Comparison of ENCODE assay signal across 8 cellular contexts in the genomic region with DNA sequence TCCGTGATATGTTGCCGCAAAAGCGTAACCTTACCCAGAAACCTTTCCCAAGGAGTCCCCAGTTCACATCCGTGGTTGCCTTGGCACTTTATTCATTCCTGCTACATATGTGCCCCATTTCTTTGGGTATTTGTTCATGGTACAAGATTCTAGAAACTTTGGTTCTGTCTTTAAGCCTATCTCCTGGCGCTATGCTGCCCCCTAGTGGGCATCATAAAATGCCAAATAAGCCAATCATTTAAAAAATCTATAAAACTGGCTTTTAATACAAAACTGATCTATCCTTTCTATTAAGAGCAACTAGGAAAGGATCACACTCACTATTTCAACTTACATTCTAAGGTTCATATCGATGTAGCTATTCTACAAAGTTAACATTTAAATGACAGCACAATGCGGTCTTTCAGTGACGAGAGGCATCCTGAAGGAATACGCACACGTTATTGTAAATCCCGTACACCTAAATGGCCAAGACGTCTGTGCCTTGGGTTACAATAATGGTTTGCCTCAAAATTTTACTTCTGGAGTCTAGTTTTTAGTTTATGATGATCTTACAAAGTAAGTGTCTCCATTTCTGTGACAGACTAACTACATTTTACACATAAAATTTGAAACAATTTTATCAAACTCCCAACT. TPM values are rescaled to one million over a fixed set of nuclear protein-coding genes. Genes with fewer than 3 reads are reported as not detected.
A peak's percentile ranks its signal among the peaks of the same experiment; 100 is the strongest.
DNase-seq lines count a peak whose midpoint lies in the region; ATAC-seq and TF ChIP-seq lines count a peak whose summit lies in the region.

No MANE protein-coding gene starts in this region.

- no peaks in the 10 kb centered on the region for H3K4me1 Mint-ChIP-seq in activated T-helper 17 cell treated with anti-CD3 and anti-CD28 coated beads, Interleukin-2, amount 50 U/mL, for 72 hours

- 56 to 63% (median 57%) methylated on average over 12 of the region's 12 CpGs for WGBS in psoas muscle, 3 donors

- no peaks in the 10 kb centered on the region for H3K4me1 ChIP-seq in psoas muscle

- H3K27ac ChIP-seq in AG04450 (ENCODE audit: low read depth, low read length) (no peak overlapping the region), psoas muscle (no peak overlapping the region)

- peak; percentile 37 for DNase-seq in AG04450 (ENCODE audit: low read depth, low spot score)
- peak; percentile 79 for DNase-seq in NCI-H69 (lab: John Stamatoyannopoulos, UW)
- DNase-seq in activated T-cell treated with anti-CD3 and anti-CD28 coated beads, Interleukin-2, amount 50 U/mL, for 1 hour, result peak; percentile 43
- DNase-seq in fibroblast of villous mesenchyme (ENCODE audit: low read depth), result peak; percentile 72
- DNase-seq in psoas muscle, result peak in 1 of 2 donors; percentile 43

- no peak overlapping the region for H3K27ac Mint-ChIP-seq in activated T-helper 17 cell treated with anti-CD3 and anti-CD28 coated beads, Interleukin-2, amount 50 U/mL, for 72 hours

- peaks cover 3% of the 10 kb centered on the region for H3K27me3 Mint-ChIP-seq in activated T-helper 17 cell treated with anti-CD3 and anti-CD28 coated beads, Interleukin-2, amount 50 U/mL, for 72 hours

- CTCF ChIA-PET in AG04450 (lab: Charles Lee), result interaction anchor here (0.7 to 4.7 kb wide), 13 partner anchors 9 to 78 kb away, joined by 3 to 34 read pairs (median 6); no protein-coding TSS in a partner anchor

- no peak overlapping the region for H3K4me3 ChIP-seq in AG04450 (ENCODE audit: low read depth, low read length)
- H3K4me3 ChIP-seq in fibroblast of villous mesenchyme (ENCODE audit: low read depth, low read length), result no peak overlapping the region
- no peak overlapping the region for H3K4me3 ChIP-seq in psoas muscle

- H3K36me3 ChIP-seq in psoas muscle (ENCODE audit: insufficient read depth in 1 of 2, low read depth in 1 of 2), result no peaks in the 10 kb centered on the region

- TF ChIP-seq CTCF in AG04450 (IDR thresholded peaks at IDR 0.05; ENCODE audit: low read depth, low read length) (peak; percentile 78), GM12872 (IDR thresholded peaks at IDR 0.05; ENCODE audit: insufficient read depth, low read depth, low read length) (peak; percentile 67), fibroblast of villous mesenchyme (IDR thresholded peaks at IDR 0.05; ENCODE audit: insufficient read depth, low read depth, low read length) (peak; percentile 70), psoas muscle (IDR thresholded peaks at IDR 0.05) (peak; percentile 89)

- POLR2A ChIA-PET in AG04450 (lab: Yijun Ruan, JAX), result interaction anchor here (0.6 kb wide), 1 partner anchor 48 kb away, joined by 4 read pairs; no protein-coding TSS in a partner anchor

- no peaks in the 10 kb centered on the region for H3K9me3 ChIP-seq in AG04450 (ENCODE audit: control insufficient read depth, insufficient read depth, low read length)
- no peaks in the 10 kb centered on the region for H3K9me3 ChIP-seq in psoas muscle

- no peaks in the 10 kb centered on the region for H3K36me3 Mint-ChIP-seq in activated T-helper 17 cell treated with anti-CD3 and anti-CD28 coated beads, Interleukin-2, amount 50 U/mL, for 72 hours (ENCODE audit: low read depth)

- ATAC-seq in psoas muscle (no peak), HG03159 (IDR thresholded peaks at IDR 0.05; ENCODE audit: unreplicated experiment) (no peak)
- ATAC-seq in activated T-helper 17 cell treated with anti-CD3 and anti-CD28 coated beads, Interleukin-2, amount 50 U/mL, for 72 hours (replicated peaks), result no peak

- intact Hi-C loops in psoas muscle (cut with DNase I), result loop anchor here (5.0 to 10.0 kb wide), 2 partner anchors 333 to 336 kb away; a partner anchor contains a TSS

- H3K4me3 Mint-ChIP-seq in activated T-helper 17 cell treated with anti-CD3 and anti-CD28 coated beads, Interleukin-2, amount 50 U/mL, for 72 hours, result no peak overlapping the region

- H3K27me3 ChIP-seq in AG04450 (ENCODE audit: control insufficient read depth, insufficient read depth, low read length) (peaks cover 8% of the 10 kb centered on the region), psoas muscle (ENCODE audit: insufficient read depth in 3 of 3, low read length in 2 of 3) (peaks cover 0 to 5% (median 0%) of the 10 kb centered on the region in 3 donors)

- no peaks in the 10 kb centered on the region for H3K9me3 Mint-ChIP-seq in activated T-helper 17 cell treated with anti-CD3 and anti-CD28 coated beads, Interleukin-2, amount 50 U/mL, for 72 hours

RNA-seq across cellular contexts. Expression of a gene that starts 16.2 kb away (rescaled TPM):
- polyA plus RNA-seq in AG04450 (2011; rRNA removed) (0.02 TPM in 1 of 2 replicates, not detected in the other), psoas muscle (not detected)
- polyA minus RNA-seq in AG04450 (2011; rRNA and poly(A)+ RNA removed), result not detected in 2 replicates
- total RNA-seq in fibroblast of villous mesenchyme (not detected in 2 replicates), psoas muscle (not detected)
- not detected for total RNA-seq in activated T-helper 17 cell treated with anti-CD3 and anti-CD28 coated beads, Interleukin-2, amount 50 U/mL, for 72 hours

RNA-seq across cellular contexts. Expression of a gene that starts 47.7 kb away (rescaled TPM):
- polyA plus RNA-seq in AG04450 (2011; rRNA removed), result not detected in 2 replicates
- polyA minus RNA-seq in AG04450 (2011; rRNA and poly(A)+ RNA removed), result not detected in 2 replicates
- total RNA-seq in fibroblast of villous mesenchyme, result not detected in 2 replicates
- under 1 TPM; 0.32 to 0.98 (median 0.62) TPM for total RNA-seq in psoas muscle
- under 1 TPM; 0.03 to 0.11 (median 0.09) TPM for polyA plus RNA-seq in psoas muscle
- 1 to 10 TPM in 1 of 2 donors, under 1 TPM in 1; 0.52 to 1.3 TPM for total RNA-seq in activated T-helper 17 cell treated with anti-CD3 and anti-CD28 coated beads, Interleukin-2, amount 50 U/mL, for 72 hours
